In genomic region chrX:20317873-20318272, GRCh38 we compare ENCODE assay signal across 16 cellular contexts. TPM values are rescaled to one million over a fixed set of nuclear protein-coding genes. Genes with fewer than 3 reads are reported as not detected.
A peak's percentile ranks its signal among the peaks of the same experiment; 100 is the strongest.
DNase-seq lines count a peak whose midpoint lies in the region; ATAC-seq, FAIRE-seq and TF ChIP-seq lines count a peak whose summit lies in the region.
"Had no signal": no experiment of that assay in that cellular context is flagged by ENCODE, and none has a peak within 500 bp of the region (broad histone marks: within the 10 kb centered on the region; RNA-seq: fewer than 3 reads in every experiment).

No MANE protein-coding gene starts in this region.

- H3K9ac ChIP-seq in HepG2 (ENCODE audit: insufficient read depth, low read depth, low read length): no peak overlapping the region
- H3K9ac ChIP-seq: KMS-11 had no signal

- H3K4me1 ChIP-seq in HepG2 (ENCODE audit: insufficient read depth, low read length): peaks cover 55% of the 10 kb centered on the region
- no peaks in the 10 kb centered on the region for H3K4me1 ChIP-seq in testis
- H3K4me1 ChIP-seq: SJSA1 had no signal

- no peaks in the 10 kb centered on the region for H3K79me2 ChIP-seq in HepG2 (ENCODE audit: insufficient read depth, low read length)

- no peak overlapping the region for H2AFZ ChIP-seq in HepG2 (ENCODE audit: low read length)

- WGBS in HepG2 (ENCODE audit: low lambda C conversion rate): 83% methylated on average over 2 of the region's 5 CpGs
- WGBS in testis, 2 donors: 84 to 85% methylated on average over 4 to 5 of the region's 5 CpGs

- TF ChIP-seq EP300 in HepG2 (IDR thresholded peaks at IDR 0.05; ENCODE audit: low read depth in 2 of 2, low read length in 2 of 2) (no peak), HepG2 (CRISPR knock-in tag; IDR thresholded peaks at IDR 0.05; ENCODE audit: borderline replicate concordance) (no peak)

- H3K27me3 ChIP-seq in HepG2 (ENCODE audit: control insufficient read depth in 1 of 2, insufficient read depth in 2 of 2, low read length in 2 of 2): no peaks in the 10 kb centered on the region
- H3K27me3 ChIP-seq in testis: no peaks in the 10 kb centered on the region
- H3K27me3 ChIP-seq: SJSA1 had no signal

- H4K20me1 ChIP-seq in HepG2 (ENCODE audit: insufficient read depth, low read length): no peaks in the 10 kb centered on the region

- no peak for FAIRE-seq in HepG2 (lab: Jason Lieb, UNC)

- BruUV-seq in HepG2 (replicated peaks; lab: Mats Ljungman, UMichigan): no TSS peak

- POLR2A ChIA-PET in HepG2 (lab: Yijun Ruan, JAX): interaction anchor here (0.8 kb wide), 1 partner anchor 45 kb away, joined by 3 read pairs; no protein-coding TSS in a partner anchor
- POLR2A ChIA-PET in activated CD4-positive, alpha-beta memory T cell treated with anti-CD3 and anti-CD28 coated beads for 36 hours (lab: Charles Lee): no interaction called here

- TF ChIP-seq POLR2A in HepG2 (IDR thresholded peaks at IDR 0.05; ENCODE audit: insufficient read depth in 1 of 2, low read depth in 2 of 2, low read length in 2 of 2) (no peak), testis (IDR thresholded peaks at IDR 0.05) (no peak)

- TF ChIP-seq CTCF in HepG2 (CRISPR knock-in tag; IDR thresholded peaks at IDR 0.05) (no peak), testis (IDR thresholded peaks at IDR 0.05) (no peak)

- H3K27ac ChIP-seq in HepG2 (ENCODE audit: extremely low read length, insufficient read depth, low read length) (no peak overlapping the region), testis (no peak overlapping the region)
- H3K27ac ChIP-seq: KMS-11, SJSA1 had no signal

- H3K27ac Mint-ChIP-seq in dendritic cell treated with granulocyte-macrophage colony-stimulating factor and Interleukin-4, amounts not matched to agents 40 ng/mL and 50 ng/mL, for 4 days: peak overlapping the region; percentile 13
- H3K27ac Mint-ChIP-seq in activated CD4-positive, alpha-beta memory T cell treated with anti-CD3 and anti-CD28 coated beads for 36 hours: no peak overlapping the region

- CTCF ChIA-PET in HepG2 (lab: Yijun Ruan, JAX; ENCODE audit: low intra/inter-chr PET ratio, low total read pairs): no interaction called here
- CTCF ChIA-PET in activated CD4-positive, alpha-beta memory T cell treated with anti-CD3 and anti-CD28 coated beads for 36 hours (lab: Charles Lee): no interaction called here

- no peak for ATAC-seq in HepG2

- peaks cover 85% of the 10 kb centered on the region for H3K4me1 Mint-ChIP-seq in dendritic cell treated with granulocyte-macrophage colony-stimulating factor and Interleukin-4, amounts not matched to agents 40 ng/mL and 50 ng/mL, for 4 days (ENCODE audit: low read depth)
- H3K4me1 Mint-ChIP-seq in activated CD4-positive, alpha-beta memory T cell treated with anti-CD3 and anti-CD28 coated beads for 36 hours (ENCODE audit: low read depth): peaks cover 27% of the 10 kb centered on the region

- H3K4me3 ChIP-seq in HepG2 (replicated peaks in 1 of 3; ENCODE audit: insufficient read depth in 1 of 3, low read depth in 2 of 3, low read length in 3 of 3) (no peak overlapping the region), testis (no peak overlapping the region)
- H3K4me3 ChIP-seq: SJSA1 had no signal

- H3K36me3 Mint-ChIP-seq in dendritic cell treated with granulocyte-macrophage colony-stimulating factor and Interleukin-4, amounts not matched to agents 40 ng/mL and 50 ng/mL, for 4 days (ENCODE audit: low read depth): no peaks in the 10 kb centered on the region
- no peaks in the 10 kb centered on the region for H3K36me3 Mint-ChIP-seq in activated CD4-positive, alpha-beta memory T cell treated with anti-CD3 and anti-CD28 coated beads for 36 hours

- in situ Hi-C loops in HepG2 (cut with HindIII; ENCODE audit: extremely low pct_ligation_motif_present, low pct_unique_long_range_greater_than_20kb): no loop called here

- intact Hi-C loops in dendritic cell treated with granulocyte-macrophage colony-stimulating factor and Interleukin-4, amounts not matched to agents 40 ng/mL and 50 ng/mL, for 4 days (cut with micrococcal nuclease): loop anchor here (10.0 kb wide), 1 partner anchor 47 kb away; no protein-coding TSS in a partner anchor
- intact Hi-C loops in HepG2 (cut with micrococcal nuclease; ENCODE audit: unreplicated experiment): no loop called here
- intact Hi-C loops in testis (cut with DNase I; ENCODE audit: low total_unique reads): no loop called here
- intact Hi-C loops in activated CD4-positive, alpha-beta memory T cell treated with anti-CD3 and anti-CD28 coated beads for 36 hours (cut with micrococcal nuclease): loop anchor here (5.0 kb wide), 1 partner anchor 34 kb away; no protein-coding TSS in a partner anchor

- H3K4me2 ChIP-seq in HepG2 (ENCODE audit: low read depth, low read length): no peak overlapping the region
- H3K4me2 ChIP-seq: KMS-11 had no signal

- no peak for TF ChIP-seq RAD21 in HepG2 (CRISPR knock-in tag; IDR thresholded peaks at IDR 0.05)

- no peaks in the 10 kb centered on the region for H3K27me3 Mint-ChIP-seq in dendritic cell treated with granulocyte-macrophage colony-stimulating factor and Interleukin-4, amounts not matched to agents 40 ng/mL and 50 ng/mL, for 4 days
- no peaks in the 10 kb centered on the region for H3K27me3 Mint-ChIP-seq in activated CD4-positive, alpha-beta memory T cell treated with anti-CD3 and anti-CD28 coated beads for 36 hours

- no peak overlapping the region for H3K4me3 Mint-ChIP-seq in dendritic cell treated with granulocyte-macrophage colony-stimulating factor and Interleukin-4, amounts not matched to agents 40 ng/mL and 50 ng/mL, for 4 days
- no peak overlapping the region for H3K4me3 Mint-ChIP-seq in activated CD4-positive, alpha-beta memory T cell treated with anti-CD3 and anti-CD28 coated beads for 36 hours

- DNase-seq in AG08396 (ENCODE audit: low spot score): peak; percentile 8
- DNase-seq in M059J (ENCODE audit: low read depth): peak; percentile 9
- no peak for DNase-seq in HepG2 (ENCODE audit: low spot score)
- no peak for DNase-seq in RKO (ENCODE audit: low spot score)
- DNase-seq in testis: no peak
- DNase-seq in DMS 273 (lab: John Stamatoyannopoulos, UW; ENCODE audit: unreplicated experiment): no peak
- DNase-seq in activated CD4-positive, alpha-beta memory T cell treated with anti-CD3 and anti-CD28 coated beads for 36 hours: no peak
- DNase-seq: Calu3, H7, NCI-H1417 treated with DMSO at 0.1 percent for 48 hours, NCI-H2029, NCI-H524 treated with DMSO at 0.1 percent for 48 hours, OCI-M1 had no signal

- H3K9me3 Mint-ChIP-seq in dendritic cell treated with granulocyte-macrophage colony-stimulating factor and Interleukin-4, amounts not matched to agents 40 ng/mL and 50 ng/mL, for 4 days: no peaks in the 10 kb centered on the region
- no peaks in the 10 kb centered on the region for H3K9me3 Mint-ChIP-seq in activated CD4-positive, alpha-beta memory T cell treated with anti-CD3 and anti-CD28 coated beads for 36 hours

- H3K9me3 ChIP-seq in HepG2 (ENCODE audit: low read length) (no peaks in the 10 kb centered on the region), testis (no peaks in the 10 kb centered on the region)
- H3K9me3 ChIP-seq: SJSA1 had no signal

- no peaks in the 10 kb centered on the region for H3K36me3 ChIP-seq in HepG2 (replicated peaks in 1 of 2; ENCODE audit: control insufficient read depth in 1 of 2, insufficient read depth in 2 of 2, low read length in 2 of 2)
- H3K36me3 ChIP-seq in testis (ENCODE audit: low read depth, missing control alignments): no peaks in the 10 kb centered on the region
- H3K36me3 ChIP-seq: SJSA1 had no signal

RNA-seq across cellular contexts. Expression of gene RPS6KA3, which starts 51.2 kb away (rescaled TPM):
- 36.1 and 47.9 TPM in 2 replicates for total RNA-seq in M059J (2014; rRNA removed; shearing (Covaris generic))
- 357 and 581 TPM in 2 replicates for total RNA-seq in HepG2 (2016; rRNA removed; fragmentation: Illumina TruSeq; extraction: Trizol)
- total RNA-seq in HepG2 (2016; cell fraction: cytosol; rRNA removed; fragmentation: Illumina TruSeq; extraction: Trizol; ENCODE audit: low read depth): 39.1 and 45.2 TPM in 2 replicates
- total RNA-seq in HepG2 (2016; cell fraction: insoluble cytoplasmic fraction; rRNA removed; fragmentation: Illumina TruSeq; extraction: Trizol): 349 and 590 TPM in 2 replicates
- total RNA-seq in HepG2 (2016; cell fraction: membrane; rRNA removed; fragmentation: Illumina TruSeq; extraction: Trizol): 147 and 153 TPM in 2 replicates
- 192 and 216 TPM in 2 replicates for total RNA-seq in HepG2 (2016; cell fraction: nucleus; rRNA removed; fragmentation: Illumina TruSeq; extraction: Trizol)
- 227 and 314 TPM in 2 replicates for polyA plus RNA-seq in HepG2 (2011; rRNA removed)
- 147 and 185 TPM in 2 replicates for polyA plus RNA-seq in HepG2 (2011; cell fraction: cytosol; rRNA removed)
- polyA plus RNA-seq in HepG2 (2011; cell fraction: nucleus; rRNA removed): 92.7 and 110 TPM in 2 replicates
- polyA plus RNA-seq in HepG2 (2012): 161 and 256 TPM in 2 replicates
- polyA plus RNA-seq in HepG2 (2016; cell fraction: cytosol; fragmentation: Illumina TruSeq; extraction: Trizol; ENCODE audit: low read depth): 11.1 and 12.4 TPM in 2 replicates
- 353 and 377 TPM in 2 replicates for polyA plus RNA-seq in HepG2 (2016; cell fraction: insoluble cytoplasmic fraction; fragmentation: Illumina TruSeq; extraction: Trizol; ENCODE audit: low read depth)
- 48.9 and 49.3 TPM in 2 replicates for polyA plus RNA-seq in HepG2 (2016; cell fraction: membrane; fragmentation: Illumina TruSeq; extraction: Trizol; ENCODE audit: low read depth)
- polyA plus RNA-seq in HepG2 (2016; cell fraction: nucleus; fragmentation: Illumina TruSeq; extraction: Trizol; ENCODE audit: insufficient read depth, low read depth): 170 and 191 TPM in 2 replicates
- 81.9 and 319 TPM in 2 replicates for polyA minus RNA-seq in HepG2 (2011; rRNA and poly(A)+ RNA removed; ENCODE audit: low replicate concordance)
- 374 and 443 TPM in 2 replicates for polyA minus RNA-seq in HepG2 (2011; cell fraction: cytosol; rRNA and poly(A)+ RNA removed)
- polyA minus RNA-seq in HepG2 (2011; cell fraction: nucleus; rRNA and poly(A)+ RNA removed): 200 and 259 TPM in 2 replicates
- 10 to 100 TPM; 12.5 to 12.6 TPM for total RNA-seq in testis
- polyA plus RNA-seq in testis (ENCODE audit: insufficient read depth, low read depth, low replicate concordance): 8.5 TPM
- 10 to 100 TPM; 51.8 to 52.0 TPM for total RNA-seq in activated CD4-positive, alpha-beta memory T cell treated with anti-CD3 and anti-CD28 coated beads for 36 hours

Comparison
In these comparisons a context has a peak if more than half of its experiments do, and no peak if none do; other contexts are left out.
1. DNase-seq: peak in AG08396 (single experiment) and M059J (single experiment); none in HepG2 (single experiment), RKO (single experiment), testis (single experiment), DMS 273 (single experiment) and activated CD4-positive, alpha-beta memory T cell treated with anti-CD3 and anti-CD28 coated beads for 36 hours (single experiment).
2. intact Hi-C loops: an anchor here in dendritic cell treated with granulocyte-macrophage colony-stimulating factor and Interleukin-4, amounts not matched to agents 40 ng/mL and 50 ng/mL, for 4 days (10.0 kb wide) and activated CD4-positive, alpha-beta memory T cell treated with anti-CD3 and anti-CD28 coated beads for 36 hours (5.0 kb wide); none called in HepG2 and testis.